ENCODE assay signal across 7 cellular contexts in the genomic region with DNA sequence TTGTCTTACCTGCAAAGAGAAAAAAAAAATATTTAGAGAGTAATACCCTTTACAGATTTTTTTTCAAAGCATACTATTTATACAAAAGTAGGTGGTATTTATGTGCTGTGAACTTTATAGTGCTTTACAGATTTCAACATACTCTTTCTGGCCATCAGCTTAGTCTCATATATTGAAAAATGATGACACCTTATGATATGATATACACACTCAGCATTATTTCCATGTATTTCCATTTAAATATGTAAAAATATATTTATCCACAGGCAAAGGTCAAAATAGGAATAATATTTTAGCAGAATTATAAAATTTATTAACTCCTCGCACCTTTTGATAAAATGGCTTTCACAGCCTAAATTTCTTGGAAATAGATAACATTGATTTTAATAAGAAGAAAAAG.
"Had no signal": no experiment of that assay in that cellular context is flagged by ENCODE, and none has a peak within 500 bp of the region (broad histone marks: within the 10 kb centered on the region; RNA-seq: fewer than 3 reads in every experiment).

No MANE protein-coding gene starts in this region.

- DNase-seq: GDM1, GF-D8 had no signal

- H3K4me3 ChIP-seq: GM12878 had no signal

- ATAC-seq: GM12878 had no signal

- FAIRE-seq: GM12878, GM12891, GM12892, GM18507, GM19239 had no signal
